1 cellular context compared by ENCODE assay signal in the genomic region with DNA sequence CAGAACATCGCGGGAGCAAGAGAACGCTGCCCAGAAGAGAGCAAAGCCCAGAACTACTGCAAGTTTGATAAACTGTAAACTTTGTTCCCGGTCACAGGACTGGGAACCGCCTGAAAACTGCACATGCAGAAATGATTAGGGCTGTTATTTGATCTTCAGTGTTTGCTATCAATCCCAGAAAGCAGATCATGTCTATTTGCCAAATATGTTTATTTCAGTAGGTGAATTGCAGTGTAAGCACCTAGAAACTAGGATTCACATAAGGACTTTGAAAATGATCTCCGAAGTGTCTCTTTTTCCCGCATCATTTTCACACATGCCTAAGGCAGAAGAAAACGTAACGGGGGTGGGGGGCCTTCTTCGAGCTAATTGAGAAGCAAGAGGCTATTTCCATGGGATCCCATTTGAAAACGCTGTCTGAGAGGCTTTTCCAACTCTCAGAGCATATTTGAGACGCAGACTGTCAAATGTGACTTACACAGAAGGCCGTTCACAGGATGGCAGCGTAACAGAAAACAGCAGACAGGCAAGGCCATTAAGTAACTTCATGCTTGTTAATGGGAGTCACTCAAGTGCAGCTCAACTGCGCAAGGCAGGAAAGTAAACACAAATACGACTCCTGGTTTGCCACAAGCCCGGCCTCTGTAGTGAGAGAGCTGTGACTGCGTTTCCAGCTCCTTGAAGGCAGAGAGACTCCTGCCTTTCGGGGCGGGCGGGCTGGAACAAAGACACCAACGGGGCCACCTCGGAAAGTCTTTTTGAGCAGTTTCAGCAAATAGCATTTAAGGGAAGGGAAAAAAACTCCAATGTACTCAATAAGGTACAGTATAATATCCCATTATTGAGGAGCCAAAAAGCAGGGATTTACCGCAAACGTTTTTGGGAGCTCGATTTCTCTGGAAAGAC.
A peak's percentile ranks its signal among the peaks of the same experiment; 100 is the strongest.
TF ChIP-seq lines count a peak whose summit lies in the region.

No MANE protein-coding gene starts in this region.

TF ChIP-seq in HepG2, 621 proteins besides CTCF, POLR2A, EP300 and RAD21 (continued from another document and continues in another):
- TF ChIP-seq, protein P1, sequence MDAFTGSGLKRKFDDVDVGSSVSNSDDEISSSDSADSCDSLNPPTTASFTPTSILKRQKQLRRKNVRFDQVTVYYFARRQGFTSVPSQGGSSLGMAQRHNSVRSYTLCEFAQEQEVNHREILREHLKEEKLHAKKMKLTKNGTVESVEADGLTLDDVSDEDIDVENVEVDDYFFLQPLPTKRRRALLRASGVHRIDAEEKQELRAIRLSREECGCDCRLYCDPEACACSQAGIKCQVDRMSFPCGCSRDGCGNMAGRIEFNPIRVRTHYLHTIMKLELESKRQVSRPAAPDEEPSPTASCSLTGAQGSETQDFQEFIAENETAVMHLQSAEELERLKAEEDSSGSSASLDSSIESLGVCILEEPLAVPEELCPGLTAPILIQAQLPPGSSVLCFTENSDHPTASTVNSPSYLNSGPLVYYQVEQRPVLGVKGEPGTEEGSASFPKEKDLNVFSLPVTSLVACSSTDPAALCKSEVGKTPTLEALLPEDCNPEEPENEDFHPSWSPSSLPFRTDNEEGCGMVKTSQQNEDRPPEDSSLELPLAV (CRISPR knock-in tag; conservative IDR thresholded peaks at IDR 0.05; ENCODE audit: low read depth): no peak
- TF ChIP-seq ZNF773 (CRISPR knock-in tag; IDR thresholded peaks at IDR 0.05; ENCODE audit: borderline replicate concordance) (no peak), KMT2B (CRISPR knock-in tag; IDR thresholded peaks at IDR 0.05) (peak; percentile 88), MTA3 (CRISPR knock-in tag; IDR thresholded peaks at IDR 0.05) (no peak), MTF1 (CRISPR knock-in tag; IDR thresholded peaks at IDR 0.05) (no peak), REPIN1 (CRISPR knock-in tag; IDR thresholded peaks at IDR 0.05; ENCODE audit: borderline replicate concordance, low read depth) (peak; percentile 95), HNRNPK (IDR thresholded peaks at IDR 0.05; ENCODE audit: low read depth, low read length, poor library complexity, severe bottlenecking) (no peak), ZNF44 (CRISPR knock-in tag; IDR thresholded peaks at IDR 0.05) (no peak), ZNF891 (CRISPR knock-in tag; IDR thresholded peaks at IDR 0.05) (peak; percentile 91; the same call in 1 of the 2 replicates), ZNF543 (CRISPR knock-in tag; IDR thresholded peaks at IDR 0.05) (no peak; the same call in 1 of the 2 replicates), POGZ (CRISPR knock-in tag; IDR thresholded peaks at IDR 0.05) (peak; percentile 8), YY1 (IDR thresholded peaks at IDR 0.05; ENCODE audit: insufficient read depth, insufficient replicate concordance, low read depth, low read length) (peak; percentile 56), ZNF383 (CRISPR knock-in tag; IDR thresholded peaks at IDR 0.05; ENCODE audit: borderline replicate concordance) (no peak), ATF2 (CRISPR knock-in tag; IDR thresholded peaks at IDR 0.05) (peak; percentile 39), PPARG (CRISPR knock-in tag; conservative IDR thresholded peaks at IDR 0.05) (peak; percentile 39; the same call in 1 of the 2 replicates), RCOR2 (CRISPR knock-in tag; IDR thresholded peaks at IDR 0.05) (peak; percentile 25; the same call in 1 of the 2 replicates), ZNF337 (CRISPR knock-in tag; IDR thresholded peaks at IDR 0.05; ENCODE audit: borderline replicate concordance, low read depth) (no peak), TGIF2 (CRISPR knock-in tag; IDR thresholded peaks at IDR 0.05) (peak; percentile 61; the same call in 1 of the 2 replicates), ZNF777 (CRISPR knock-in tag; IDR thresholded peaks at IDR 0.05) (no peak; the same call in 1 of the 2 replicates), ZNF496 (CRISPR knock-in tag; IDR thresholded peaks at IDR 0.05; ENCODE audit: insufficient replicate concordance) (no peak), ZNF468 (CRISPR knock-in tag; IDR thresholded peaks at IDR 0.05) (no peak), MIER3 (CRISPR knock-in tag; IDR thresholded peaks at IDR 0.05; ENCODE audit: borderline replicate concordance) (peak; percentile 84; the same call in 1 of the 2 replicates), FOXP1 (IDR thresholded peaks at IDR 0.05) (peak; percentile 31; the same call in 1 of the 2 replicates), FOXP1 (CRISPR knock-in tag; IDR thresholded peaks at IDR 0.05) (peak; percentile 94), HOXA5 (CRISPR knock-in tag; IDR thresholded peaks at IDR 0.05) (peak; percentile 87), ZNF282 (IDR thresholded peaks at IDR 0.05; ENCODE audit: partially characterized antibody) (no peak), SP2 (CRISPR knock-in tag; IDR thresholded peaks at IDR 0.05) (no peak), HOXD1 (CRISPR knock-in tag; IDR thresholded peaks at IDR 0.05) (no peak), ZBTB7B (CRISPR knock-in tag; IDR thresholded peaks at IDR 0.05) (peak; percentile 84), NRL (CRISPR knock-in tag; IDR thresholded peaks at IDR 0.05; ENCODE audit: borderline replicate concordance) (no peak), FOXO1 (CRISPR knock-in tag; IDR thresholded peaks at IDR 0.05) (peak; percentile 93; the same call in 1 of the 2 replicates), ZNF83 (CRISPR knock-in tag; IDR thresholded peaks at IDR 0.05; ENCODE audit: borderline replicate concordance) (no peak), SAP130 (CRISPR knock-in tag; IDR thresholded peaks at IDR 0.05; ENCODE audit: low read depth) (peak; percentile 84), ZNF232 (CRISPR knock-in tag; IDR thresholded peaks at IDR 0.05; ENCODE audit: borderline replicate concordance) (peak; percentile 79), ZNF616 (CRISPR knock-in tag; IDR thresholded peaks at IDR 0.05; ENCODE audit: low read depth) (no peak; the same call in 1 of the 2 replicates), KLF11 (CRISPR knock-in tag; IDR thresholded peaks at IDR 0.05) (no peak; the same call in 1 of the 2 replicates), MXD4 (CRISPR knock-in tag; IDR thresholded peaks at IDR 0.05) (peak; percentile 69), GFI1 (CRISPR knock-in tag; IDR thresholded peaks at IDR 0.05; ENCODE audit: borderline replicate concordance) (peak; percentile 63), HDAC2 (CRISPR knock-in tag; IDR thresholded peaks at IDR 0.05) (peak; percentile 88), SALL2 (CRISPR knock-in tag; IDR thresholded peaks at IDR 0.05) (peak; percentile 8; the same call in 1 of the 2 replicates), SETDB1 (CRISPR knock-in tag; IDR thresholded peaks at IDR 0.05; ENCODE audit: borderline replicate concordance) (no peak), ZNF660 (CRISPR knock-in tag; IDR thresholded peaks at IDR 0.05; ENCODE audit: borderline replicate concordance, low read depth) (no peak), ZNF431 (CRISPR knock-in tag; IDR thresholded peaks at IDR 0.05; ENCODE audit: borderline replicate concordance, low read depth) (peak; percentile 53; the same call in 1 of the 2 replicates), ZBTB43 (CRISPR knock-in tag; conservative IDR thresholded peaks at IDR 0.05) (0 out of 2 replicates have a peak, but pooled peaks have one; percentile 35), ZNF724P (CRISPR knock-in tag; IDR thresholded peaks at IDR 0.05; ENCODE audit: borderline replicate concordance) (no peak), IKZF1 (IDR thresholded peaks at IDR 0.05) (no peak), ZSCAN25 (CRISPR knock-in tag; IDR thresholded peaks at IDR 0.05) (0 out of 2 replicates have a peak, but pooled peaks have one; percentile 53)
- TF ChIP-seq, protein P2, sequence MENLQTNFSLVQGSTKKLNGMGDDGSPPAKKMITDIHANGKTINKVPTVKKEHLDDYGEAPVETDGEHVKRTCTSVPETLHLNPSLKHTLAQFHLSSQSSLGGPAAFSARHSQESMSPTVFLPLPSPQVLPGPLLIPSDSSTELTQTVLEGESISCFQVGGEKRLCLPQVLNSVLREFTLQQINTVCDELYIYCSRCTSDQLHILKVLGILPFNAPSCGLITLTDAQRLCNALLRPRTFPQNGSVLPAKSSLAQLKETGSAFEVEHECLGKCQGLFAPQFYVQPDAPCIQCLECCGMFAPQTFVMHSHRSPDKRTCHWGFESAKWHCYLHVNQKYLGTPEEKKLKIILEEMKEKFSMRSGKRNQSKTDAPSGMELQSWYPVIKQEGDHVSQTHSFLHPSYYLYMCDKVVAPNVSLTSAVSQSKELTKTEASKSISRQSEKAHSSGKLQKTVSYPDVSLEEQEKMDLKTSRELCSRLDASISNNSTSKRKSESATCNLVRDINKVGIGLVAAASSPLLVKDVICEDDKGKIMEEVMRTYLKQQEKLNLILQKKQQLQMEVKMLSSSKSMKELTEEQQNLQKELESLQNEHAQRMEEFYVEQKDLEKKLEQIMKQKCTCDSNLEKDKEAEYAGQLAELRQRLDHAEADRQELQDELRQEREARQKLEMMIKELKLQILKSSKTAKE (CRISPR knock-in tag; IDR thresholded peaks at IDR 0.05; ENCODE audit: borderline replicate concordance): no peak; the same call in 1 of the 2 replicates
- TF ChIP-seq, protein P3, sequence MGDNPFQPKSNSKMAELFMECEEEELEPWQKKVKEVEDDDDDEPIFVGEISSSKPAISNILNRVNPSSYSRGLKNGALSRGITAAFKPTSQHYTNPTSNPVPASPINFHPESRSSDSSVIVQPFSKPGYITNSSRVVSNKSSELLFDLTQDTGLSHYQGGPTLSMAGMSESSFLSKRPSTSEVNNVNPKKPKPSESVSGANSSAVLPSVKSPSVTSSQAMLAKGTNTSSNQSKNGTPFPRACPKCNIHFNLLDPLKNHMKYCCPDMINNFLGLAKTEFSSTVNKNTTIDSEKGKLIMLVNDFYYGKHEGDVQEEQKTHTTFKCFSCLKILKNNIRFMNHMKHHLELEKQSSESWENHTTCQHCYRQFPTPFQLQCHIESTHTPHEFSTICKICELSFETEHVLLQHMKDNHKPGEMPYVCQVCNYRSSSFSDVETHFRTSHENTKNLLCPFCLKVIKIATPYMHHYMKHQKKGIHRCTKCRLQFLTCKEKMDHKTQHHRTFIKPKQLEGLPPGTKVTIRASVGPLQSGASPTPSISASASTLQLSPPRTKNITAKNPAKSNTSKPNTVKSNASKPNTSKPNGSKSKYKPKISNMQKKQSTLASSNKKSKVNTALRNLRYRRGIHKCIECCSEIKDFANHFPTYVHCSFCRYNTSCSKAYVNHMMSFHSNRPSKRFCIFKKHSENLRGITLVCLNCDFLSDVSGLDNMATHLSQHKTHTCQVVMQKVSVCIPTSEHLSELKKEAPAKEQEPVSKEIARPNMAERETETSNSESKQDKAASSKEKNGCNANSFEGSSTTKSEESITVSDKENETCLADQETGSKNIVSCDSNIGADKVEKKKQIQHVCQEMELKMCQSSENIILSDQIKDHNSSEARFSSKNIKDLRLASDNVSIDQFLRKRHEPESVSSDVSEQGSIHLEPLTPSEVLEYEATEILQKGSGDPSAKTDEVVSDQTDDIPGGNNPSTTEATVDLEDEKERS (CRISPR knock-in tag; IDR thresholded peaks at IDR 0.05): peak; percentile 63
- TF ChIP-seq, protein P4, sequence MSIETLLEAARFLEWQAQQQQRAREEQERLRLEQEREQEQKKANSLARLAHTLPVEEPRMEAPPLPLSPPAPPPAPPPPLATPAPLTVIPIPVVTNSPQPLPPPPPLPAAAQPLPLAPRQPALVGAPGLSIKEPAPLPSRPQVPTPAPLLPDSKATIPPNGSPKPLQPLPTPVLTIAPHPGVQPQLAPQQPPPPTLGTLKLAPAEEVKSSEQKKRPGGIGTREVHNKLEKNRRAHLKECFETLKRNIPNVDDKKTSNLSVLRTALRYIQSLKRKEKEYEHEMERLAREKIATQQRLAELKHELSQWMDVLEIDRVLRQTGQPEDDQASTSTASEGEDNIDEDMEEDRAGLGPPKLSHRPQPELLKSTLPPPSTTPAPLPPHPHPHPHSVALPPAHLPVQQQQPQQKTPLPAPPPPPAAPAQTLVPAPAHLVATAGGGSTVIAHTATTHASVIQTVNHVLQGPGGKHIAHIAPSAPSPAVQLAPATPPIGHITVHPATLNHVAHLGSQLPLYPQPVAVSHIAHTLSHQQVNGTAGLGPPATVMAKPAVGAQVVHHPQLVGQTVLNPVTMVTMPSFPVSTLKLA (IDR thresholded peaks at IDR 0.05): no peak
- TF ChIP-seq, protein P5, sequence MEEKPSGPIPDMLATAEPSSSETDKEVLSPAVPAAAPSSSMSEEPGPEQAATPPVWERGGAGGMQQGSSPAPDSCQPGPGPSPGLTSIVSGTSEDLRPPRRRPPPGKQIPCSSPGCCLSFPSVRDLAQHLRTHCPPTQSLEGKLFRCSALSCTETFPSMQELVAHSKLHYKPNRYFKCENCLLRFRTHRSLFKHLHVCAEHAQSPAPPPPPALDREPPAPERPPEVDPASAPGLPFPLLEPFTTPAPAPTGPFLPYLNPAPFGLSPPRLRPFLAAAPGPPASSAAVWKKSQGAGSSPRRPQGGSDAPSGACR (CRISPR knock-in tag; IDR thresholded peaks at IDR 0.05): peak; percentile 84
